In the genomic region with DNA sequence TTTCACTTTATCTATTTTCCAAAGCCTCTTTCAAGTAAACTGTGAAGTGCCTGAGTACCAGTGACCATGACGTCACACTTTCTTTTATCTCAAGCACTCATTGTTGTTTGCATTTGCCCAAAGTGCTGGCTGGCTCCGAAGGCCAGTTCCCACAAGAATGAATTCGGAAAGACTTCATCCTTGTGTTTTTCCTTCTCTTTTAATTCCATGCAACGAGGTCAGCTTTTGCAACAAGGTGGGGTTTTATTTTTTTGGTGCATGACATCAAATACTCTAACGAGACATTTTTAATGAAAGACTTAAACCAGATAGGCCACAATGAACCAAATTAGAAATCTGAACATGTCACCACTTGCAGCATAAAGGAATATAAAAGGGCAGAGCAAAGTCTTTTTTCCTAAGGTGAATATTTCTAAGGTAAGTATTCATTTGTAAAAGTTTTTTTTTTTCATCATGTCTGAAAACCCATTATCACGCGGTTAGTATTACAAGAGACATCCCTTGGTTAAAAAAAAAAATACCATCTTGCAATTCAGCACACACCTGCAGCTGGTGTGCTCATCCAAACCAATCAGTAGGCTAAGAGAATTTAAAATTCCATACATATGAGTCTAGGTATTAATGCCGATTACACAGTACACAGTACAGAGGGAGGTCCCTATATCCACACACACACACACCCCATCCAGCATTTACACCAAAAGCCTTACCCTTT, we compare ENCODE assay signal across 8 cellular contexts. TPM values are rescaled to one million over a fixed set of nuclear protein-coding genes. Genes with fewer than 3 reads are reported as not detected.
DNase-seq lines count a peak whose midpoint lies in the region; ATAC-seq and TF ChIP-seq lines count a peak whose summit lies in the region.

No MANE protein-coding gene starts in this region.

- peak overlapping the region in 42 of 59 donors; percentile 2 to 92 (median 73) for H3K27ac ChIP-seq in dorsolateral prefrontal cortex

- no peaks in the 10 kb centered on the region for H3K27me3 Mint-ChIP-seq in naive thymus-derived CD8-positive, alpha-beta T cell

- H3K27ac Mint-ChIP-seq in naive thymus-derived CD8-positive, alpha-beta T cell = peak overlapping the region; percentile 95 to 99 (median 98)

- POLR2A ChIA-PET in naive thymus-derived CD8-positive, alpha-beta T cell (lab: Charles Lee) = interaction anchor here (1.5 to 7.9 kb wide), 9 partner anchors 11 to 357 kb away, joined by 3 to 289 read pairs (median 40); no protein-coding TSS in a partner anchor

- peaks cover 0 to 4% (median 0%) of the 10 kb centered on the region in 9 donors for H3K9me3 Mint-ChIP-seq in naive thymus-derived CD8-positive, alpha-beta T cell

- no peak for TF ChIP-seq CTCF in dorsolateral prefrontal cortex (IDR thresholded peaks at IDR 0.05 in 54 of 56, conservative IDR thresholded peaks at IDR 0.05 in 2 of 56; ENCODE audit: low read depth in 1 of 56, partially characterized antibody in 56 of 56)

- H3K27me3 ChIP-seq in dorsolateral prefrontal cortex = peaks cover 0 to 11% (median 0%) of the 10 kb centered on the region in 45 donors

- intact Hi-C loops in dorsolateral prefrontal cortex (cut with DNase I) = loop anchor here (5.0 to 10.0 kb wide), 2 partner anchors 207 to 210 kb away; no protein-coding TSS in a partner anchor

- H3K4me3 Mint-ChIP-seq in naive thymus-derived CD8-positive, alpha-beta T cell = peak overlapping the region; percentile 88 to 100 (median 98)

- peaks cover 22 to 46% (median 29%) of the 10 kb centered on the region in 3 donors for H3K36me3 Mint-ChIP-seq in naive thymus-derived CD8-positive, alpha-beta T cell

- DNase-seq in activated T-cell treated with anti-CD3 and anti-CD28 coated beads, Interleukin-2, amount 50 U/mL, for 1 hour = peak; percentile 52
- DNase-seq in activated T-cell treated with anti-CD3 and anti-CD28 coated beads, Interleukin-2, amount 50 U/mL, for 48 hours = no peak
- DNase-seq in NCI-H774 (lab: John Stamatoyannopoulos, UW) = peak; percentile 59
- DNase-seq in dorsolateral prefrontal cortex = no peak
- DNase-seq in naive thymus-derived CD8-positive, alpha-beta T cell = peak in 6 of 10 donors; percentile 33 to 60 (median 50)
- no peak for DNase-seq in activated gamma-delta T cell (lab: John Stamatoyannopoulos, UW)
- DNase-seq in Kasumi-1 (lab: John Stamatoyannopoulos, UW) = no peak

- ATAC-seq in naive thymus-derived CD8-positive, alpha-beta T cell = peak; percentile 7 to 17
- ATAC-seq in GM18519 (IDR thresholded peaks at IDR 0.05; ENCODE audit: low FRiP score, unreplicated experiment) = no peak

- peak overlapping the region; percentile 49 to 82 (median 71) for H3K4me3 ChIP-seq in dorsolateral prefrontal cortex

- peaks cover 41 to 63% (median 55%) of the 10 kb centered on the region in 4 donors for H3K4me1 Mint-ChIP-seq in naive thymus-derived CD8-positive, alpha-beta T cell

RNA-seq across cellular contexts. Expression of a gene that starts 2.4 kb away (rescaled TPM):
- total RNA-seq in dorsolateral prefrontal cortex = 10 to 100 TPM; 11.0 to 65.3 (median 37.1) TPM
- 100 to 1,000 TPM; 137 to 142 TPM for total RNA-seq in naive thymus-derived CD8-positive, alpha-beta T cell
- polyA plus RNA-seq in naive thymus-derived CD8-positive, alpha-beta T cell = 100 to 1,000 TPM in 2 of 3 donors, 10 to 100 TPM in 1; 52.9 to 140 (median 112) TPM

Comparison
In these comparisons a context has a peak if more than half of its experiments do, and no peak if none do; other contexts are left out.
1. DNase-seq: peak in activated T-cell treated with anti-CD3 and anti-CD28 coated beads, Interleukin-2, amount 50 U/mL, for 1 hour (single experiment), NCI-H774 (single experiment) and naive thymus-derived CD8-positive, alpha-beta T cell (6 of 10); none in activated T-cell treated with anti-CD3 and anti-CD28 coated beads, Interleukin-2, amount 50 U/mL, for 48 hours (0 of 2), dorsolateral prefrontal cortex (0 of 10), activated gamma-delta T cell (single experiment) and Kasumi-1 (0 of 2).